14 cellular contexts compared by ENCODE assay signal in genomic region chr1:226799634-226800281, GRCh38.
DNase-seq lines count a peak whose midpoint lies in the region; ATAC-seq and TF ChIP-seq lines count a peak whose summit lies in the region.
"Had no signal": no experiment of that assay in that cellular context is flagged by ENCODE, and none has a peak within 500 bp of the region (broad histone marks: within the 10 kb centered on the region; RNA-seq: fewer than 3 reads in every experiment).

No MANE protein-coding gene starts in this region.

- TF ChIP-seq CTCF in Peyer's patch (IDR thresholded peaks at IDR 0.05) (no peak), testis (IDR thresholded peaks at IDR 0.05) (no peak)

- no peaks in the 10 kb centered on the region for H3K36me3 ChIP-seq in Peyer's patch
- H3K36me3 ChIP-seq in rectal smooth muscle tissue (ENCODE audit: control insufficient read depth, insufficient read depth, low read length) = no peaks in the 10 kb centered on the region
- H3K36me3 ChIP-seq in testis (ENCODE audit: low read depth, missing control alignments) = no peaks in the 10 kb centered on the region
- H3K36me3 ChIP-seq: SJSA1, suprapubic skin had no signal

- no peak for ATAC-seq in HG02981 (IDR thresholded peaks at IDR 0.05; ENCODE audit: unreplicated experiment)

- H3K4me3 ChIP-seq in Peyer's patch (no peak overlapping the region), rectal smooth muscle tissue (ENCODE audit: low read length) (no peak overlapping the region), testis (no peak overlapping the region)
- H3K4me3 ChIP-seq: SJSA1, suprapubic skin had no signal

- no peak for TF ChIP-seq POLR2A in Peyer's patch (IDR thresholded peaks at IDR 0.05)
- no peak for TF ChIP-seq POLR2A in testis (IDR thresholded peaks at IDR 0.05)

- DNase-seq in NCI-H748 (lab: John Stamatoyannopoulos, UW; ENCODE audit: unreplicated experiment) = peak; percentile 6
- no peak for DNase-seq in NCI-H748 treated with DMSO at 0.1 percent for 48 hours (lab: John Stamatoyannopoulos, UW)
- DNase-seq in Peyer's patch = no peak
- peak; percentile 64 to 75 for DNase-seq in dermis microvascular lymphatic vessel endothelial cell (ENCODE audit: low read depth in 2 of 2)
- DNase-seq in midbrain (lab: John Stamatoyannopoulos, UW) = no peak
- DNase-seq in testis = no peak
- DNase-seq: 8988T, Caco-2, H7, NCI-H2107 had no signal

- H3K9ac ChIP-seq in rectal smooth muscle tissue (ENCODE audit: low read length) = no peak overlapping the region

- 78 to 85% methylated on average over 12 of the region's 12 CpGs for WGBS in testis, 2 donors

- intact Hi-C loops in testis (cut with DNase I; ENCODE audit: low total_unique reads) = no loop called here

- H3K27ac ChIP-seq in Peyer's patch (peak overlapping the region; percentile 13 to 65 (median 39)), rectal smooth muscle tissue (ENCODE audit: low read depth, low read length) (peak overlapping the region; percentile 83), testis (no peak overlapping the region)
- H3K27ac ChIP-seq: SJSA1, suprapubic skin had no signal

- no peaks in the 10 kb centered on the region for H3K9me3 ChIP-seq in Peyer's patch
- H3K9me3 ChIP-seq in testis = no peaks in the 10 kb centered on the region
- H3K9me3 ChIP-seq: Caco-2, SJSA1, suprapubic skin had no signal

- no peaks in the 10 kb centered on the region for H3K27me3 ChIP-seq in Peyer's patch
- no peaks in the 10 kb centered on the region for H3K27me3 ChIP-seq in rectal smooth muscle tissue (ENCODE audit: control insufficient read depth, insufficient read depth, low read length)
- H3K27me3 ChIP-seq in testis = no peaks in the 10 kb centered on the region
- H3K27me3 ChIP-seq: SJSA1, suprapubic skin had no signal

- H3K4me1 ChIP-seq in Peyer's patch = peaks cover 0 to 13% (median 5%) of the 10 kb centered on the region in 4 donors
- H3K4me1 ChIP-seq in rectal smooth muscle tissue (ENCODE audit: control insufficient read depth, insufficient read depth, low read length) = peaks cover 12% of the 10 kb centered on the region
- H3K4me1 ChIP-seq in testis = no peaks in the 10 kb centered on the region
- H3K4me1 ChIP-seq: Caco-2, SJSA1 had no signal

Comparison
In these comparisons a context has a peak if more than half of its experiments do, and no peak if none do; other contexts are left out.
1. DNase-seq: peak in NCI-H748 (single experiment) and dermis microvascular lymphatic vessel endothelial cell (2 of 2); none in NCI-H748 treated with DMSO at 0.1 percent for 48 hours (single experiment), Peyer's patch (0 of 3), midbrain (single experiment) and testis (single experiment).
2. H3K27ac ChIP-seq: peak in Peyer's patch (4 of 4) and rectal smooth muscle tissue (single experiment); none in testis (0 of 2).